In genomic region chr15:75348563-75349350, GRCh38 we compare ENCODE assay signal across 8 cellular contexts. TPM values are rescaled to one million over a fixed set of nuclear protein-coding genes. Genes with fewer than 3 reads are reported as not detected.
DNase-seq lines count a peak whose midpoint lies in the region; ATAC-seq and TF ChIP-seq lines count a peak whose summit lies in the region.

No MANE protein-coding gene starts in this region.

- H3K27me3 ChIP-seq in parathyroid adenoma (ENCODE audit: control insufficient read depth, insufficient read depth, low read length): no peaks in the 10 kb centered on the region

- no peaks in the 10 kb centered on the region for H3K9me3 ChIP-seq in parathyroid adenoma (ENCODE audit: control insufficient read depth, low read length)

- TF ChIP-seq CTCF in GM10266 (IDR thresholded peaks at IDR 0.05; ENCODE audit: control insufficient read depth, insufficient read depth, low read depth, missing control alignments) (no peak), fibroblast of villous mesenchyme (IDR thresholded peaks at IDR 0.05; ENCODE audit: insufficient read depth, low read depth, low read length) (no peak), parathyroid adenoma (IDR thresholded peaks at IDR 0.05) (no peak)

- H3K9ac ChIP-seq in parathyroid adenoma: peak overlapping the region; percentile 28

- H3K4me1 ChIP-seq in parathyroid adenoma: no peaks in the 10 kb centered on the region

- H3K79me2 ChIP-seq in parathyroid adenoma: no peaks in the 10 kb centered on the region

- H2AFZ ChIP-seq in parathyroid adenoma: peak overlapping the region; percentile 91

- H3K4me3 ChIP-seq in fibroblast of villous mesenchyme (ENCODE audit: low read depth, low read length) (peak overlapping the region; percentile 85), parathyroid adenoma (ENCODE audit: low read depth, low read length) (peak overlapping the region; percentile 81)

- no peaks in the 10 kb centered on the region for H3K36me3 ChIP-seq in parathyroid adenoma (ENCODE audit: control insufficient read depth, insufficient read depth, low read length)

- no peak for ATAC-seq in HG03025 (IDR thresholded peaks at IDR 0.05; ENCODE audit: low FRiP score, unreplicated experiment)
- no peak for ATAC-seq in GM21528 (IDR thresholded peaks at IDR 0.05; ENCODE audit: low FRiP score, unreplicated experiment)

- DNase-seq in GM10266 (ENCODE audit: extremely low spot score) (peak; percentile 32), SW480 (ENCODE audit: low spot score) (peak; percentile 27), fibroblast of villous mesenchyme (ENCODE audit: low read depth) (no peak), germinal center (ENCODE audit: low spot score) (no peak), putamen (ENCODE audit: low spot score) (no peak)

- peak overlapping the region; percentile 99 for H3K4me2 ChIP-seq in parathyroid adenoma (ENCODE audit: low read length)

- H3K27ac ChIP-seq in parathyroid adenoma: peak overlapping the region; percentile 53

RNA-seq across cellular contexts. Expression of gene NEIL1, which starts 1.9 kb away (rescaled TPM):
- total RNA-seq in fibroblast of villous mesenchyme: 3.2 and 4.3 TPM in 2 replicates

RNA-seq across cellular contexts. Expression of gene COMMD4, which starts 12.9 kb away (rescaled TPM):
- 61.7 and 74.7 TPM in 2 replicates for total RNA-seq in fibroblast of villous mesenchyme

RNA-seq across cellular contexts. Expression of gene MAN2C1, which starts 19.6 kb away (rescaled TPM):
- 123 and 162 TPM in 2 replicates for total RNA-seq in fibroblast of villous mesenchyme

Comparison
In these comparisons a context has a peak if more than half of its experiments do, and no peak if none do; other contexts are left out.
1. DNase-seq: peak in GM10266 (single experiment) and SW480 (single experiment); none in fibroblast of villous mesenchyme (single experiment), germinal center (single experiment) and putamen (single experiment).